Comparison of ENCODE assay signal across 8 cellular contexts in the genomic region with DNA sequence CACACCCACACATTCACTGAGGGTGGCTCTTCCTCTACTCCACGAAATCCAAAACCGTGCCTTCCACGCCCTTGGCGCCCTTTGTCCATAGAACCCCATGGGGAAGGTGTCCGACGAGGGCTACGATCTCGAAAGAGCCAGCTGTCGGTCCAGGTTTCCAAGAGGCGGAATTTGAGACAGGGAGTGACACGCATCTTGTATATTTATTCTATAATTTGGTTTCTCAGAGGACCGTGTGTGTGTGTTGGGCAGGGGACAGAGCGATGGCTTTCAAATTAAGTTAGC. TPM values are rescaled to one million over a fixed set of nuclear protein-coding genes. Genes with fewer than 3 reads are reported as not detected.
A peak's percentile ranks its signal among the peaks of the same experiment; 100 is the strongest.
DNase-seq lines count a peak whose midpoint lies in the region; ATAC-seq and TF ChIP-seq lines count a peak whose summit lies in the region.

No MANE protein-coding gene starts in this region.

- no peaks in the 10 kb centered on the region for H3K36me3 ChIP-seq in kidney epithelial cell (ENCODE audit: control insufficient read depth, insufficient read depth, low read length)

- peak; percentile 39 for DNase-seq in NCI-H510A treated with DMSO at 0.1 percent for 48 hours (lab: John Stamatoyannopoulos, UW)
- no peak for DNase-seq in NCI-H510A (lab: John Stamatoyannopoulos, UW)
- no peak for DNase-seq in kidney epithelial cell (ENCODE audit: low read depth)
- peak; percentile 46 for DNase-seq in superior temporal gyrus (ENCODE audit: extremely low spot score)
- no peak for DNase-seq in SIG-M5 treated with dmso at 0.1 percent for 504 hours (lab: John Stamatoyannopoulos, UW; ENCODE audit: unreplicated experiment)
- no peak for DNase-seq in GM13976 (ENCODE audit: low spot score)

- TF ChIP-seq CTCF in kidney epithelial cell (IDR thresholded peaks at IDR 0.05; ENCODE audit: insufficient read depth, low read length, poor library complexity, severe bottlenecking) (no peak), GM13976 (IDR thresholded peaks at IDR 0.05; ENCODE audit: borderline replicate concordance, control extremely low read depth, extremely low read depth, insufficient read depth, missing control alignments) (no peak)

- H3K27me3 ChIP-seq in kidney epithelial cell (ENCODE audit: control insufficient read depth, insufficient read depth, low read length), result no peaks in the 10 kb centered on the region

- peak overlapping the region; percentile 56 for H3K27ac ChIP-seq in adipose tissue (ENCODE audit: low read depth, low read length)

- in situ Hi-C loops in GM13976 (cut with MboI; ENCODE audit: low sequenced_read_pairs, unreplicated experiment), result no loop called here

- ATAC-seq in GM19467 (IDR thresholded peaks at IDR 0.05; ENCODE audit: unreplicated experiment), result no peak

- peak overlapping the region; percentile 98 for H3K4me3 ChIP-seq in kidney epithelial cell (ENCODE audit: low read depth, low read length)

- WGBS in adipose tissue, 3 donors, result 0 to 1% (median 0%) methylated on average over 13 of the region's 13 CpGs

RNA-seq across cellular contexts. Expression of gene C2orf69, which starts 0.7 kb away (rescaled TPM):
- polyA plus RNA-seq in adipose tissue, result 1 to 10 TPM; 4.4 to 7.2 (median 6.4) TPM
- total RNA-seq in kidney epithelial cell, result 9.2 and 13.0 TPM in 2 replicates

RNA-seq across cellular contexts. Expression of gene TYW5, which starts 43.5 kb away (rescaled TPM):
- polyA plus RNA-seq in adipose tissue, result 1 to 10 TPM; 2.0 to 3.0 (median 2.7) TPM
- total RNA-seq in kidney epithelial cell, result 7.3 and 9.0 TPM in 2 replicates

RNA-seq across cellular contexts. Expression of gene MAIP1, which starts 43.6 kb away (rescaled TPM):
- polyA plus RNA-seq in adipose tissue, result 10 to 100 TPM; 10.1 to 18.7 (median 10.8) TPM
- 27.0 and 29.5 TPM in 2 replicates for total RNA-seq in kidney epithelial cell

Comparison
In these comparisons a context has a peak if more than half of its experiments do, and no peak if none do; other contexts are left out.
1. DNase-seq: peak in NCI-H510A treated with DMSO at 0.1 percent for 48 hours (single experiment) and superior temporal gyrus (single experiment); none in NCI-H510A (single experiment), kidney epithelial cell (single experiment), SIG-M5 treated with dmso at 0.1 percent for 504 hours (single experiment) and GM13976 (single experiment).